8 cellular contexts compared by ENCODE assay signal in genomic region chr7:116511552-116512523, GRCh38. TPM values are rescaled to one million over a fixed set of nuclear protein-coding genes. Genes with fewer than 3 reads are reported as not detected.
DNase-seq lines count a peak whose midpoint lies in the region; ATAC-seq and TF ChIP-seq lines count a peak whose summit lies in the region.

No MANE protein-coding gene starts in this region.

- ATAC-seq in GM19328 (IDR thresholded peaks at IDR 0.05; ENCODE audit: unreplicated experiment) (peak; percentile 99), HG03196 (IDR thresholded peaks at IDR 0.05; ENCODE audit: unreplicated experiment) (peak; percentile 100), omental fat pad (ENCODE audit: low FRiP score) (peak; percentile 73)

- DNase-seq in Caki2 (ENCODE audit: low read depth) (peak; percentile 87), RKO (ENCODE audit: low spot score) (peak; percentile 69), omental fat pad (ENCODE audit: low spot score) (no peak), SK-N-DZ (ENCODE audit: low spot score) (no peak)
- no peak for DNase-seq in activated CD8-positive, alpha-beta memory T cell treated with anti-CD3 and anti-CD28 coated beads, Interleukin-2, amount 50 U/mL, for 4 hours

- H3K36me3 ChIP-seq in endocrine pancreas (ENCODE audit: control insufficient read depth, insufficient read depth, low read length): no peaks in the 10 kb centered on the region

- no peaks in the 10 kb centered on the region for H3K4me1 ChIP-seq in endocrine pancreas (ENCODE audit: control insufficient read depth, insufficient read depth, low read length)

- H3K9ac ChIP-seq in endocrine pancreas (ENCODE audit: control insufficient read depth, insufficient read depth, low read length): no peak overlapping the region

- no peaks in the 10 kb centered on the region for H3K9me3 ChIP-seq in endocrine pancreas (ENCODE audit: control insufficient read depth, low read length)

- no peak for TF ChIP-seq CTCF in omental fat pad (IDR thresholded peaks at IDR 0.05)

- H3K4me3 ChIP-seq in endocrine pancreas (ENCODE audit: control insufficient read depth, insufficient read depth, low read length): peak overlapping the region; percentile 57

- in situ Hi-C loops in Caki2 (cut with HindIII; ENCODE audit: low pct_unique_long_range_greater_than_20kb, low sequenced_read_pairs): no loop called here

- H3K27me3 ChIP-seq in endocrine pancreas (ENCODE audit: control insufficient read depth, insufficient read depth, low read length): no peaks in the 10 kb centered on the region

RNA-seq across cellular contexts. Expression of gene CAV2, which starts 12.3 kb away (rescaled TPM):
- 191 and 199 TPM in 2 replicates for total RNA-seq in Caki2 (2014; rRNA removed; shearing (Covaris generic); ENCODE audit: low replicate concordance)
- 100 to 1,000 TPM; 144 to 204 (median 164) TPM for total RNA-seq in omental fat pad
- polyA plus RNA-seq in SK-N-DZ (2014; cell fraction: cytosol; rRNA removed): not detected in 2 replicates
- not detected in 2 replicates for polyA plus RNA-seq in SK-N-DZ (2014; cell fraction: nucleus; rRNA removed)

RNA-seq across cellular contexts. Expression of gene CAV1, which starts 13.0 kb away (rescaled TPM):
- 141 and 160 TPM in 2 replicates for total RNA-seq in Caki2 (2014; rRNA removed; shearing (Covaris generic); ENCODE audit: low replicate concordance)
- 100 to 1,000 TPM; 354 to 482 (median 468) TPM for total RNA-seq in omental fat pad
- not detected in 2 replicates for polyA plus RNA-seq in SK-N-DZ (2014; cell fraction: cytosol; rRNA removed)
- polyA plus RNA-seq in SK-N-DZ (2014; cell fraction: nucleus; rRNA removed): not detected in 2 replicates

Comparison
In these comparisons a context has a peak if more than half of its experiments do, and no peak if none do; other contexts are left out.
1. DNase-seq: peak in Caki2 (single experiment) and RKO (single experiment); none in omental fat pad (single experiment), SK-N-DZ (single experiment) and activated CD8-positive, alpha-beta memory T cell treated with anti-CD3 and anti-CD28 coated beads, Interleukin-2, amount 50 U/mL, for 4 hours (single experiment).
2. Peak in every context shown above with its lines, with median percentiles within 50 percentile points of each other: ATAC-seq.